ENCODE assay signal across 13 cellular contexts in the genomic region with DNA sequence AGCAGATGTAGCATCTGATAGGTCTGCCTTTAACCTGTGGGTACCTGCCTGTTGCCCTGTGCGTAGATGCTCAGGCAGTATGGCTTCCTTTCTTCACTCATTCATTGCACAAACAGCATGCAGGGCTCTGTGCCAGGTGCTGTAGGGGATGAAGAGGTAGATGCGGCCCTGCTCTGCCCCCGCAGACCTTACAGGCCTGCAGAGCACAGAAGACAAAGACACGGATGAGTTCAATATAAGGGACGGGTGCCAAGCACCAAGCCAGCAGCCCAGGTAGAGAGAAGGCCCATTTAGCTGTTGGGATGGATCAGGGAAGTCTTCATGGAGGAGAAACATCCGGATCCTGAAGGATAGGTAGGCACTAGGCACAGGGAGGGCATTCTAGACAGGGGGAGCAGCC.
DNase-seq lines count a peak whose midpoint lies in the region; ATAC-seq and TF ChIP-seq lines count a peak whose summit lies in the region.
"Had no signal": no experiment of that assay in that cellular context is flagged by ENCODE, and none has a peak within 500 bp of the region (broad histone marks: within the 10 kb centered on the region; RNA-seq: fewer than 3 reads in every experiment).

No MANE protein-coding gene starts in this region.

- in situ Hi-C loops in ACHN (cut with HindIII; ENCODE audit: low pct_ligation_motif_present, low pct_unique_long_range_greater_than_20kb, low sequenced_read_pairs): no loop called here

- peaks cover 18% of the 10 kb centered on the region for H3K4me1 Mint-ChIP-seq in stimulated activated naive CD8-positive, alpha-beta T cell treated with anti-CD3 and anti-CD28 coated beads, Interleukin-15, amount 100 ng/mL, for 72 hours
- no peaks in the 10 kb centered on the region for H3K4me1 Mint-ChIP-seq in activated naive CD8-positive, alpha-beta T cell treated with anti-CD3 and anti-CD28 coated beads for 36 hours
- no peaks in the 10 kb centered on the region for H3K4me1 Mint-ChIP-seq in neural crest cell

- peaks cover 8% of the 10 kb centered on the region for H3K36me3 Mint-ChIP-seq in activated naive CD8-positive, alpha-beta T cell treated with anti-CD3 and anti-CD28 coated beads for 36 hours
- peaks cover 8% of the 10 kb centered on the region for H3K36me3 Mint-ChIP-seq in neural crest cell (ENCODE audit: low read depth)

- no peak overlapping the region for H3K4me3 Mint-ChIP-seq in stimulated activated naive CD8-positive, alpha-beta T cell treated with anti-CD3 and anti-CD28 coated beads, Interleukin-15, amount 100 ng/mL, for 72 hours
- H3K4me3 Mint-ChIP-seq in activated naive CD8-positive, alpha-beta T cell treated with anti-CD3 and anti-CD28 coated beads for 36 hours: no peak overlapping the region
- no peak overlapping the region for H3K4me3 Mint-ChIP-seq in neural crest cell
- H3K4me3 Mint-ChIP-seq: nephron progenitor cell had no signal

- DNase-seq in stimulated activated naive CD8-positive, alpha-beta T cell treated with anti-CD3 and anti-CD28 coated beads, Interleukin-15, amount 100 ng/mL, for 72 hours: peak in 1 of 2 donors; percentile 1
- no peak for DNase-seq in stimulated activated naive CD8-positive, alpha-beta T cell treated with anti-CD3 and anti-CD28 coated beads, Interleukin-15, Interleukin-2, amounts not matched to agents 100 U/mL and 50 U/mL, for 24 hours
- DNase-seq in activated naive CD8-positive, alpha-beta T cell treated with anti-CD3 and anti-CD28 coated beads for 36 hours: no peak
- DNase-seq in neural crest cell (ENCODE audit: low read depth, low spot score) (no peak), ACHN (no peak)
- DNase-seq in effector CD8-positive, alpha-beta T cell (lab: John Stamatoyannopoulos, UW): no peak
- DNase-seq: activated CD4-positive, CD25-positive, alpha-beta regulatory T cell; COR-L47; NCI-H1105; NCI-H774; nephron progenitor cell had no signal

- ATAC-seq in stimulated activated naive CD8-positive, alpha-beta T cell treated with anti-CD3 and anti-CD28 coated beads, Interleukin-15, amount 100 ng/mL, for 72 hours: no peak
- no peak for ATAC-seq in stimulated activated naive CD8-positive, alpha-beta T cell treated with anti-CD3 and anti-CD28 coated beads, Interleukin-15, Interleukin-2, amounts not matched to agents 100 U/mL and 50 U/mL, for 24 hours
- ATAC-seq in HG02840 (IDR thresholded peaks at IDR 0.05; ENCODE audit: low FRiP score, unreplicated experiment) (no peak), HG03521 (IDR thresholded peaks at IDR 0.05; ENCODE audit: unreplicated experiment) (no peak)

- TF ChIP-seq CTCF in neural crest cell (conservative IDR thresholded peaks at IDR 0.05): no peak

- H3K27ac Mint-ChIP-seq in stimulated activated naive CD8-positive, alpha-beta T cell treated with anti-CD3 and anti-CD28 coated beads, Interleukin-15, amount 100 ng/mL, for 72 hours: peak overlapping the region; percentile 21 to 59
- H3K27ac Mint-ChIP-seq in activated naive CD8-positive, alpha-beta T cell treated with anti-CD3 and anti-CD28 coated beads for 36 hours: peak overlapping the region; percentile 1
- peak overlapping the region; percentile 50 for H3K27ac Mint-ChIP-seq in neural crest cell (ENCODE audit: unreplicated experiment)
- H3K27ac Mint-ChIP-seq: nephron progenitor cell had no signal

- no peaks in the 10 kb centered on the region for H3K27me3 Mint-ChIP-seq in stimulated activated naive CD8-positive, alpha-beta T cell treated with anti-CD3 and anti-CD28 coated beads, Interleukin-15, amount 100 ng/mL, for 72 hours
- no peaks in the 10 kb centered on the region for H3K27me3 Mint-ChIP-seq in activated naive CD8-positive, alpha-beta T cell treated with anti-CD3 and anti-CD28 coated beads for 36 hours
- no peaks in the 10 kb centered on the region for H3K27me3 Mint-ChIP-seq in neural crest cell (ENCODE audit: low read depth)

- H3K9me3 Mint-ChIP-seq in stimulated activated naive CD8-positive, alpha-beta T cell treated with anti-CD3 and anti-CD28 coated beads, Interleukin-15, amount 100 ng/mL, for 72 hours: no peaks in the 10 kb centered on the region
- no peaks in the 10 kb centered on the region for H3K9me3 Mint-ChIP-seq in activated naive CD8-positive, alpha-beta T cell treated with anti-CD3 and anti-CD28 coated beads for 36 hours
- no peaks in the 10 kb centered on the region for H3K9me3 Mint-ChIP-seq in neural crest cell
- H3K9me3 Mint-ChIP-seq: nephron progenitor cell had no signal
